20 cellular contexts compared by ENCODE assay signal in genomic region chr5:140641716-140642115, GRCh38. TPM values are rescaled to one million over a fixed set of nuclear protein-coding genes. Genes with fewer than 3 reads are reported as not detected.
DNase-seq lines count a peak whose midpoint lies in the region; ATAC-seq, FAIRE-seq and TF ChIP-seq lines count a peak whose summit lies in the region.
"Had no signal": no experiment of that assay in that cellular context is flagged by ENCODE, and none has a peak within 500 bp of the region (broad histone marks: within the 10 kb centered on the region; RNA-seq: fewer than 3 reads in every experiment).

No MANE protein-coding gene starts in this region.

- H3K36me3 Mint-ChIP-seq in activated CD8-positive, alpha-beta T cell treated with anti-CD3 and anti-CD28 coated beads for 36 hours (ENCODE audit: low read depth) = peaks cover 35% of the 10 kb centered on the region
- peaks cover 42% of the 10 kb centered on the region for H3K36me3 Mint-ChIP-seq in activated CD8-positive, alpha-beta T cell treated with anti-CD3 and anti-CD28 coated beads, Interleukin-2, amount 10 ng/mL, durations not matched to agents 7 days and 5 days (ENCODE audit: low read depth)
- peaks cover 44 to 53% of the 10 kb centered on the region in 2 donors for H3K36me3 Mint-ChIP-seq in CD14-positive monocyte

- H2AFZ ChIP-seq in DND-41 (ENCODE audit: low read depth, low read length) = no peak overlapping the region
- no peak overlapping the region for H2AFZ ChIP-seq in K562 (ENCODE audit: low read depth, low read length)
- H2AFZ ChIP-seq in osteoblast (ENCODE audit: low read length) = no peak overlapping the region
- H2AFZ ChIP-seq: GM23248 had no signal

- H3K9me3 Mint-ChIP-seq in activated CD8-positive, alpha-beta T cell treated with anti-CD3 and anti-CD28 coated beads for 36 hours = no peaks in the 10 kb centered on the region
- no peaks in the 10 kb centered on the region for H3K9me3 Mint-ChIP-seq in activated CD8-positive, alpha-beta T cell treated with anti-CD3 and anti-CD28 coated beads, Interleukin-2, amount 10 ng/mL, durations not matched to agents 7 days and 5 days (ENCODE audit: insufficient read depth)
- no peaks in the 10 kb centered on the region for H3K9me3 Mint-ChIP-seq in CD14-positive monocyte
- H3K9me3 Mint-ChIP-seq: CD8-positive, alpha-beta T cell had no signal

- peak overlapping the region; percentile 25 for H3K27ac Mint-ChIP-seq in activated CD8-positive, alpha-beta T cell treated with anti-CD3 and anti-CD28 coated beads for 36 hours
- no peak overlapping the region for H3K27ac Mint-ChIP-seq in activated CD8-positive, alpha-beta T cell treated with anti-CD3 and anti-CD28 coated beads, Interleukin-2, amount 10 ng/mL, durations not matched to agents 7 days and 5 days
- no peak overlapping the region for H3K27ac Mint-ChIP-seq in CD14-positive monocyte
- H3K27ac Mint-ChIP-seq: CD8-positive, alpha-beta T cell had no signal

- H3K9me1 ChIP-seq in K562 (ENCODE audit: control insufficient read depth, insufficient read depth, low read length) = no peaks in the 10 kb centered on the region

- no peak overlapping the region for H3K9ac ChIP-seq in DND-41 (ENCODE audit: low read depth, low read length)
- peak overlapping the region in 1 of 2 experiments; percentile 64; a peak in 2 of 4 replicates for H3K9ac ChIP-seq in K562 (ENCODE audit: insufficient read depth in 1 of 2, low read depth in 2 of 2, low read length in 2 of 2)
- H3K9ac ChIP-seq: KMS-11 had no signal

- H3K79me2 ChIP-seq in DND-41 (ENCODE audit: insufficient read depth, low read length) (peaks cover 56% of the 10 kb centered on the region), K562 (ENCODE audit: control insufficient read depth, insufficient read depth, low read length) (peaks cover 45% of the 10 kb centered on the region), osteoblast (ENCODE audit: insufficient read depth, low read length) (peaks cover 29% of the 10 kb centered on the region)

- peak overlapping the region; percentile 88; the same call in 1 of the 2 replicates for H3K4me2 ChIP-seq in DND-41 (ENCODE audit: insufficient read depth, low read length)
- no peak overlapping the region for H3K4me2 ChIP-seq in K562 (ENCODE audit: insufficient read depth, low read length)
- H3K4me2 ChIP-seq in osteoblast (ENCODE audit: insufficient read depth, low read length) = no peak overlapping the region
- H3K4me2 ChIP-seq: KMS-11 had no signal

- ATAC-seq in activated CD8-positive, alpha-beta T cell treated with anti-CD3 and anti-CD28 coated beads for 36 hours = no peak
- no peak for ATAC-seq in activated CD8-positive, alpha-beta T cell treated with anti-CD3 and anti-CD28 coated beads, Interleukin-2, amount 10 ng/mL, durations not matched to agents 7 days and 5 days
- ATAC-seq in DND-41 (ENCODE audit: insufficient read depth, low read depth) = no peak
- ATAC-seq in K562 = no peak
- ATAC-seq in HG02763 (IDR thresholded peaks at IDR 0.05; ENCODE audit: unreplicated experiment) = no peak
- ATAC-seq: CD8-positive, alpha-beta T cell; Right ventricle myocardium inferior had no signal

- no peak for DNase-seq in activated CD8-positive, alpha-beta T cell treated with anti-CD3 and anti-CD28 coated beads for 36 hours
- DNase-seq in activated CD8-positive, alpha-beta T cell treated with anti-CD3 and anti-CD28 coated beads, Interleukin-2, amount 10 ng/mL, durations not matched to agents 7 days and 5 days = no peak
- DNase-seq in DND-41 (no peak), K562 (ENCODE audit: extremely low read depth in 1 of 4, low spot score in 3 of 4) (no peak), osteoblast (ENCODE audit: insufficient read length, low spot score, missing footprints) (peak; percentile 43), CD14-positive monocyte (ENCODE audit: low spot score) (no peak), ACHN (no peak)
- DNase-seq: 8988T; CD8-positive, alpha-beta T cell; DMS79; GM23248; HCEC 1CT; MM.1S; NCI-H1092 treated with DMSO at 0.1 percent for 48 hours; NCI-H2227 treated with DMSO at 0.1 percent for 48 hours; NCI-H524 had no signal

- no TSS peak for BruUV-seq in K562 (replicated peaks; lab: Mats Ljungman, UMichigan)

- TF ChIP-seq RAD21 in K562 (CRISPR knock-in tag; conservative IDR thresholded peaks at IDR 0.05 in 1 of 2, IDR thresholded peaks at IDR 0.05 in 1 of 2) = no peak

- CTCF ChIA-PET in activated CD8-positive, alpha-beta T cell treated with anti-CD3 and anti-CD28 coated beads for 36 hours (lab: Charles Lee) = interaction anchor here (1.6 kb wide), 1 partner anchor 21 kb away, joined by 4 read pairs; no protein-coding TSS in a partner anchor
- CTCF ChIA-PET in activated CD8-positive, alpha-beta T cell treated with anti-CD3 and anti-CD28 coated beads, Interleukin-2, amount 10 ng/mL, durations not matched to agents 7 days and 5 days (lab: Charles Lee) = interaction anchor here (0.6 to 1.3 kb wide), 2 partner anchors 86 to 295 kb away, joined by 3 read pairs; partner anchors contain the start of gene HBEGF
- CTCF ChIA-PET in K562 (lab: Yijun Ruan, JAX; ENCODE audit: low intra/inter-chr PET ratio) = no interaction called here

- TF ChIP-seq POLR2A in K562 (conservative IDR thresholded peaks at IDR 0.05) = no peak

- intact Hi-C loops in activated CD8-positive, alpha-beta T cell treated with anti-CD3 and anti-CD28 coated beads for 36 hours (cut with micrococcal nuclease) = no loop called here
- intact Hi-C loops in K562 (cut with micrococcal nuclease) = no loop called here
- intact Hi-C loops in CD14-positive monocyte (cut with micrococcal nuclease) = loop anchor here in 1 of 2 donors (10.0 kb wide), 1 partner anchor 63 kb away; the partner anchor contains the start of gene ZMAT2

- FAIRE-seq in K562 (lab: Jason Lieb, UNC) = no peak
- FAIRE-seq: G401.6 had no signal

- H3K36me3 ChIP-seq in DND-41 (ENCODE audit: insufficient read depth, low read length) = peaks cover 46% of the 10 kb centered on the region
- H3K36me3 ChIP-seq in K562 (ENCODE audit: control insufficient read depth, insufficient read depth, low read length) = peaks cover 58% of the 10 kb centered on the region
- peaks cover 7% of the 10 kb centered on the region for H3K36me3 ChIP-seq in osteoblast (ENCODE audit: insufficient read depth, low read length)

- peaks cover 50% of the 10 kb centered on the region for H3K4me1 Mint-ChIP-seq in activated CD8-positive, alpha-beta T cell treated with anti-CD3 and anti-CD28 coated beads for 36 hours (ENCODE audit: low read depth)
- H3K4me1 Mint-ChIP-seq in activated CD8-positive, alpha-beta T cell treated with anti-CD3 and anti-CD28 coated beads, Interleukin-2, amount 10 ng/mL, durations not matched to agents 7 days and 5 days (ENCODE audit: low read depth) = peaks cover 55% of the 10 kb centered on the region
- peaks cover 42% of the 10 kb centered on the region for H3K4me1 Mint-ChIP-seq in CD14-positive monocyte

- POLR2A ChIA-PET in activated CD8-positive, alpha-beta T cell treated with anti-CD3 and anti-CD28 coated beads for 36 hours (lab: Charles Lee) = interaction anchor here (0.9 to 2.1 kb wide), 4 partner anchors 27 to 296 kb away, joined by 3 to 10 read pairs (median 5); partner anchors contain the start of genes EIF4EBP3 and HBEGF
- POLR2A ChIA-PET in activated CD8-positive, alpha-beta T cell treated with anti-CD3 and anti-CD28 coated beads, Interleukin-2, amount 10 ng/mL, durations not matched to agents 7 days and 5 days (lab: Charles Lee) = interaction anchor here (0.9 to 1.6 kb wide), 3 partner anchors 69 to 242 kb away, joined by 3 to 4 read pairs (median 3); no protein-coding TSS in a partner anchor
- POLR2A ChIA-PET in K562 (lab: Yijun Ruan, JAX) = interaction anchor here (0.7 to 1.9 kb wide), 8 partner anchors 11 to 283 kb away, joined by 3 to 10 read pairs (median 4); partner anchors contain the start of genes EIF4EBP3, HARS1, HARS2 and ZMAT2

- TF ChIP-seq EP300 in K562 (IDR thresholded peaks at IDR 0.05; ENCODE audit: low read length) = no peak

- no peak for TF ChIP-seq CTCF in activated CD8-positive, alpha-beta T cell treated with anti-CD3 and anti-CD28 coated beads for 36 hours (IDR thresholded peaks at IDR 0.05)
- TF ChIP-seq CTCF in DND-41 (IDR thresholded peaks at IDR 0.05; ENCODE audit: borderline replicate concordance, extremely low read depth, low read length, poor library complexity, severe bottlenecking) = no peak
- no peak for TF ChIP-seq CTCF in K562 (IDR thresholded peaks at IDR 0.05 in 2 of 3, conservative IDR thresholded peaks at IDR 0.05 in 1 of 3; ENCODE audit: insufficient read depth in 2 of 3, low read depth in 1 of 3, low read length in 3 of 3)
- TF ChIP-seq CTCF in osteoblast (IDR thresholded peaks at IDR 0.05; ENCODE audit: extremely low read depth, low read depth, low read length) = no peak
- TF ChIP-seq CTCF in CD14-positive monocyte (IDR thresholded peaks at IDR 0.05) = no peak

- H3K4me1 ChIP-seq in DND-41 (ENCODE audit: insufficient read depth, low read length) (peaks cover 65% of the 10 kb centered on the region), K562 (replicated peaks in 1 of 2; ENCODE audit: control insufficient read depth in 2 of 2, insufficient read depth in 2 of 2, low read length in 2 of 2) (peaks cover 10 to 20% of the 10 kb centered on the region in 2 experiments; a peak in 4 of 5 replicates), osteoblast (ENCODE audit: insufficient read depth, low read length) (peaks cover 15% of the 10 kb centered on the region)

- H3K27me3 Mint-ChIP-seq in activated CD8-positive, alpha-beta T cell treated with anti-CD3 and anti-CD28 coated beads for 36 hours = no peaks in the 10 kb centered on the region
- no peaks in the 10 kb centered on the region for H3K27me3 Mint-ChIP-seq in activated CD8-positive, alpha-beta T cell treated with anti-CD3 and anti-CD28 coated beads, Interleukin-2, amount 10 ng/mL, durations not matched to agents 7 days and 5 days (ENCODE audit: low read depth)
- H3K27me3 Mint-ChIP-seq in CD14-positive monocyte (ENCODE audit: low read depth in 3 of 3) = peaks cover 0 to 7% (median 1%) of the 10 kb centered on the region in 3 donors

- H3K4me3 ChIP-seq in DND-41 (ENCODE audit: low read depth in 1 of 2, low read length in 2 of 2) = no peak overlapping the region
- H3K4me3 ChIP-seq in K562 = no peak overlapping the region
- H3K4me3 ChIP-seq in osteoblast (ENCODE audit: insufficient read depth, low read length) = no peak overlapping the region
- H3K4me3 ChIP-seq: GM23248 had no signal

- H3K4me3 Mint-ChIP-seq in activated CD8-positive, alpha-beta T cell treated with anti-CD3 and anti-CD28 coated beads for 36 hours = no peak overlapping the region
- H3K4me3 Mint-ChIP-seq in activated CD8-positive, alpha-beta T cell treated with anti-CD3 and anti-CD28 coated beads, Interleukin-2, amount 10 ng/mL, durations not matched to agents 7 days and 5 days = no peak overlapping the region
- H3K4me3 Mint-ChIP-seq in CD14-positive monocyte = no peak overlapping the region
- H3K4me3 Mint-ChIP-seq: CD8-positive, alpha-beta T cell had no signal

- H4K20me1 ChIP-seq in DND-41 (ENCODE audit: insufficient read depth, low read length) (peaks cover 5% of the 10 kb centered on the region; the same call in 1 of the 2 replicates), K562 (replicated peaks; ENCODE audit: control insufficient read depth, insufficient read depth, low read length) (no peaks in the 10 kb centered on the region; the same call in 1 of the 2 replicates), osteoblast (ENCODE audit: insufficient read depth, low read length) (no peaks in the 10 kb centered on the region)

- H3K27ac ChIP-seq in DND-41 (ENCODE audit: low read length) (no peak overlapping the region), K562 (ENCODE audit: extremely low read depth, low read depth, low read length) (no peak overlapping the region), osteoblast (ENCODE audit: low read depth, low read length) (no peak overlapping the region)
- H3K27ac ChIP-seq: GM23248, KMS-11 had no signal

- 92% methylated on average over 6 of the region's 8 CpGs for WGBS in K562 (ENCODE audit: insufficient coverage, low coverage, missing lambda C conversion rate)

- H3K27me3 ChIP-seq in DND-41 (ENCODE audit: insufficient read depth, low read length, poor library complexity) (no peaks in the 10 kb centered on the region), K562 (ENCODE audit: control insufficient read depth in 2 of 2, insufficient read depth in 2 of 2, low read length in 2 of 2) (no peaks in the 10 kb centered on the region; a peak in 1 of 5 replicates), osteoblast (ENCODE audit: insufficient read depth, low read length) (no peaks in the 10 kb centered on the region)

- H3K9me3 ChIP-seq in DND-41 (ENCODE audit: insufficient read depth, low read length, severe bottlenecking) (no peaks in the 10 kb centered on the region), K562 (replicated peaks; ENCODE audit: control insufficient read depth, insufficient read depth, low read depth, low read length) (no peaks in the 10 kb centered on the region), osteoblast (ENCODE audit: low read depth, low read length) (no peaks in the 10 kb centered on the region)

- in situ Hi-C loops in K562 (cut with MboI) = loop anchor here (5.0 kb wide), 1 partner anchor 74 kb away; no protein-coding TSS in a partner anchor
- in situ Hi-C loops in ACHN (cut with HindIII; ENCODE audit: low pct_ligation_motif_present, low pct_unique_long_range_greater_than_20kb, low sequenced_read_pairs) = no loop called here

RNA-seq across cellular contexts. Expression of gene TMCO6, which starts 2.5 kb away (rescaled TPM):
- 10 to 100 TPM; 31.7 to 33.2 TPM for total RNA-seq in activated CD8-positive, alpha-beta T cell treated with anti-CD3 and anti-CD28 coated beads for 36 hours
- total RNA-seq in activated CD8-positive, alpha-beta T cell treated with anti-CD3 and anti-CD28 coated beads, Interleukin-2, amount 10 ng/mL, durations not matched to agents 7 days and 5 days = 10 to 100 TPM; 30.5 to 36.5 TPM
- 97.2 and 222 TPM in 2 replicates for total RNA-seq in K562 (2011; cell fraction: chromatin; rRNA removed; ENCODE audit: low replicate concordance)
- 127 and 130 TPM in 2 replicates for total RNA-seq in K562 (2011; cell fraction: nucleolus; rRNA removed)
- 107 and 115 TPM in 2 replicates for total RNA-seq in K562 (2011; cell fraction: nucleoplasm; rRNA removed)
- total RNA-seq in K562 (2014; rRNA removed) (21.4 and 32.9 TPM in 2 replicates), K562 (2014; rRNA removed; fragmentation: Illumina TruSeq; extraction: Trizol) (8.3 and 10.3 TPM in 2 replicates), K562 (2015; rRNA removed; fragmentation: Illumina TruSeq; extraction: Trizol) (10.6 and 11.5 TPM in 2 replicates), K562 (2021) (23.5 and 24.4 TPM in 2 replicates), osteoblast (8.3 and 8.5 TPM in 2 replicates)
- polyA plus RNA-seq in K562 (2011; rRNA removed) (26.9 and 28.5 TPM in 2 replicates), K562 (2014; fragmentation: Illumina TruSeq; extraction: Trizol) (16.7 and 18.0 TPM in 2 replicates), K562 (2014; fragmentation: Nextera tagmentation; extraction: Ambion mirVana) (1 to 10 TPM; 3.4 to 5.1 TPM), K562 (2014; rRNA removed) (32.5 and 46.4 TPM in 2 replicates), CD14-positive monocyte (10 to 100 TPM in 1 of 2 donors, 1 to 10 TPM in 1; 9.8 to 12.6 TPM)
- 29.2 and 30.3 TPM in 2 replicates for polyA plus RNA-seq in K562 (2011; cell fraction: cytosol; rRNA removed)
- 196 and 262 TPM in 2 replicates for polyA plus RNA-seq in K562 (2011; cell fraction: nucleus; rRNA removed)
- 18.6 and 22.1 TPM in 2 replicates for polyA plus RNA-seq in K562 (2012)
- polyA minus RNA-seq in K562 (2011; rRNA and poly(A)+ RNA removed) = 11.5 and 15.9 TPM in 2 replicates
- 6.1 and 10.0 TPM in 2 replicates for polyA minus RNA-seq in K562 (2011; cell fraction: cytosol; rRNA and poly(A)+ RNA removed)
- polyA minus RNA-seq in K562 (2011; cell fraction: nucleus; rRNA and poly(A)+ RNA removed) = 49.9 and 56.8 TPM in 2 replicates

RNA-seq across cellular contexts. Expression of gene NDUFA2, which starts 5.7 kb away (rescaled TPM):
- total RNA-seq in activated CD8-positive, alpha-beta T cell treated with anti-CD3 and anti-CD28 coated beads for 36 hours = 10 to 100 TPM; 63.1 to 64.5 TPM
- 10 to 100 TPM; 81.6 to 84.0 TPM for total RNA-seq in activated CD8-positive, alpha-beta T cell treated with anti-CD3 and anti-CD28 coated beads, Interleukin-2, amount 10 ng/mL, durations not matched to agents 7 days and 5 days
- total RNA-seq in K562 (2011; cell fraction: chromatin; rRNA removed; ENCODE audit: low replicate concordance) = 7.6 and 18.9 TPM in 2 replicates
- total RNA-seq in K562 (2011; cell fraction: nucleolus; rRNA removed) = 40.4 and 43.6 TPM in 2 replicates
- 24.4 and 32.7 TPM in 2 replicates for total RNA-seq in K562 (2011; cell fraction: nucleoplasm; rRNA removed)
- total RNA-seq in K562 (2014; rRNA removed) (136 and 209 TPM in 2 replicates), K562 (2014; rRNA removed; fragmentation: Illumina TruSeq; extraction: Trizol) (63.3 and 69.1 TPM in 2 replicates), K562 (2015; rRNA removed; fragmentation: Illumina TruSeq; extraction: Trizol) (103 and 105 TPM in 2 replicates), K562 (2021) (120 and 125 TPM in 2 replicates), osteoblast (29.7 and 30.6 TPM in 2 replicates)
- polyA plus RNA-seq in K562 (2011; rRNA removed) (184 and 187 TPM in 2 replicates), K562 (2014; fragmentation: Illumina TruSeq; extraction: Trizol) (77.4 and 113 TPM in 2 replicates), K562 (2014; fragmentation: Nextera tagmentation; extraction: Ambion mirVana) (100 to 1,000 TPM; 480 to 497 TPM), K562 (2014; rRNA removed) (209 and 284 TPM in 2 replicates), CD14-positive monocyte (100 to 1,000 TPM; 207 to 246 TPM)
- 176 and 243 TPM in 2 replicates for polyA plus RNA-seq in K562 (2011; cell fraction: cytosol; rRNA removed)
- 81.1 and 91.8 TPM in 2 replicates for polyA plus RNA-seq in K562 (2011; cell fraction: nucleus; rRNA removed)
- polyA plus RNA-seq in K562 (2012) = 147 and 206 TPM in 2 replicates
- polyA minus RNA-seq in K562 (2011; rRNA and poly(A)+ RNA removed) = 15.2 and 15.6 TPM in 2 replicates
- 20.1 and 29.9 TPM in 2 replicates for polyA minus RNA-seq in K562 (2011; cell fraction: cytosol; rRNA and poly(A)+ RNA removed)
- 15.6 and 21.9 TPM in 2 replicates for polyA minus RNA-seq in K562 (2011; cell fraction: nucleus; rRNA and poly(A)+ RNA removed)

RNA-seq across cellular contexts. Expression of gene IK, which starts 5.9 kb away (rescaled TPM):
- 10 to 100 TPM; 84.3 to 84.5 TPM for total RNA-seq in activated CD8-positive, alpha-beta T cell treated with anti-CD3 and anti-CD28 coated beads for 36 hours
- 100 to 1,000 TPM in 1 of 2 experiments, 10 to 100 TPM in 1; 92.1 to 104 TPM for total RNA-seq in activated CD8-positive, alpha-beta T cell treated with anti-CD3 and anti-CD28 coated beads, Interleukin-2, amount 10 ng/mL, durations not matched to agents 7 days and 5 days
- total RNA-seq in K562 (2011; cell fraction: chromatin; rRNA removed; ENCODE audit: low replicate concordance) = 95.6 and 166 TPM in 2 replicates
- 44.7 and 60.0 TPM in 2 replicates for total RNA-seq in K562 (2011; cell fraction: nucleolus; rRNA removed)
- 73.0 and 85.0 TPM in 2 replicates for total RNA-seq in K562 (2011; cell fraction: nucleoplasm; rRNA removed)
- total RNA-seq in K562 (2014; rRNA removed) = 150 and 170 TPM in 2 replicates
- 138 and 149 TPM in 2 replicates for total RNA-seq in K562 (2014; rRNA removed; fragmentation: Illumina TruSeq; extraction: Trizol)
- 158 and 164 TPM in 2 replicates for total RNA-seq in K562 (2015; rRNA removed; fragmentation: Illumina TruSeq; extraction: Trizol)
- 81.9 and 93.0 TPM in 2 replicates for total RNA-seq in K562 (2021)
- polyA plus RNA-seq in K562 (2011; rRNA removed) = 107 and 140 TPM in 2 replicates
- polyA plus RNA-seq in K562 (2011; cell fraction: cytosol; rRNA removed) = 52.3 and 71.9 TPM in 2 replicates
- 150 and 151 TPM in 2 replicates for polyA plus RNA-seq in K562 (2011; cell fraction: nucleus; rRNA removed)
- 117 and 133 TPM in 2 replicates for polyA plus RNA-seq in K562 (2012)
- 187 and 203 TPM in 2 replicates for polyA plus RNA-seq in K562 (2014; fragmentation: Illumina TruSeq; extraction: Trizol)
- 100 to 1,000 TPM in 1 of 2 experiments, 10 to 100 TPM in 1; 89.2 to 182 TPM for polyA plus RNA-seq in K562 (2014; fragmentation: Nextera tagmentation; extraction: Ambion mirVana)
- polyA plus RNA-seq in K562 (2014; rRNA removed) = 137 and 176 TPM in 2 replicates
- 133 and 180 TPM in 2 replicates for polyA minus RNA-seq in K562 (2011; rRNA and poly(A)+ RNA removed)
- polyA minus RNA-seq in K562 (2011; cell fraction: cytosol; rRNA and poly(A)+ RNA removed) = 42.0 and 55.4 TPM in 2 replicates
- polyA minus RNA-seq in K562 (2011; cell fraction: nucleus; rRNA and poly(A)+ RNA removed) = 47.0 and 74.2 TPM in 2 replicates
- total RNA-seq in osteoblast = 70.1 and 84.3 TPM in 2 replicates
- polyA plus RNA-seq in CD14-positive monocyte = 10 to 100 TPM; 58.3 to 86.6 TPM

RNA-seq across cellular contexts. Expression of gene CD14, which starts 8.7 kb away (rescaled TPM):
- total RNA-seq in activated CD8-positive, alpha-beta T cell treated with anti-CD3 and anti-CD28 coated beads for 36 hours = under 1 TPM; 0.36 to 0.41 TPM
- total RNA-seq in activated CD8-positive, alpha-beta T cell treated with anti-CD3 and anti-CD28 coated beads, Interleukin-2, amount 10 ng/mL, durations not matched to agents 7 days and 5 days = under 1 TPM; 0.42 to 0.45 TPM
- total RNA-seq in K562 (2011; cell fraction: chromatin; rRNA removed; ENCODE audit: low replicate concordance) = 0.39 and 0.46 TPM in 2 replicates
- 0.26 and 0.33 TPM in 2 replicates for total RNA-seq in K562 (2011; cell fraction: nucleolus; rRNA removed)
- total RNA-seq in K562 (2011; cell fraction: nucleoplasm; rRNA removed) = 0.51 TPM in 1 of 2 replicates, not detected in the other
- total RNA-seq in K562 (2014; rRNA removed) (0.09 TPM in 1 of 2 replicates, not detected in the other), K562 (2014; rRNA removed; fragmentation: Illumina TruSeq; extraction: Trizol) (0.07 TPM in 1 of 2 replicates, not detected in the other), K562 (2015; rRNA removed; fragmentation: Illumina TruSeq; extraction: Trizol) (0.14 and 0.15 TPM in 2 replicates), K562 (2021) (0.31 and 0.47 TPM in 2 replicates), osteoblast (1.8 and 4.0 TPM in 2 replicates)
- polyA plus RNA-seq in K562 (2011; rRNA removed) (0.13 and 0.23 TPM in 2 replicates), K562 (2014; fragmentation: Illumina TruSeq; extraction: Trizol) (not detected in 2 replicates), K562 (2014; fragmentation: Nextera tagmentation; extraction: Ambion mirVana) (under 1 TPM in 1 of 2 experiments, not detected in 1; 0.15 TPM), K562 (2014; rRNA removed) (0.32 and 1.0 TPM in 2 replicates), CD14-positive monocyte (1,000 to 10,000 TPM; 2,434 to 3,095 TPM)
- polyA plus RNA-seq in K562 (2011; cell fraction: cytosol; rRNA removed) = 0.28 and 0.47 TPM in 2 replicates
- 0.11 and 0.67 TPM in 2 replicates for polyA plus RNA-seq in K562 (2011; cell fraction: nucleus; rRNA removed)
- 0.17 and 0.29 TPM in 2 replicates for polyA plus RNA-seq in K562 (2012)
- not detected in 2 replicates for polyA minus RNA-seq in K562 (2011; rRNA and poly(A)+ RNA removed)
- polyA minus RNA-seq in K562 (2011; cell fraction: cytosol; rRNA and poly(A)+ RNA removed) = not detected in 2 replicates
- 0.22 and 0.27 TPM in 2 replicates for polyA minus RNA-seq in K562 (2011; cell fraction: nucleus; rRNA and poly(A)+ RNA removed)

RNA-seq across cellular contexts. Expression of gene WDR55, which starts 23.0 kb away (rescaled TPM):
- total RNA-seq in activated CD8-positive, alpha-beta T cell treated with anti-CD3 and anti-CD28 coated beads for 36 hours = 10 to 100 TPM; 30.1 to 31.8 TPM
- 10 to 100 TPM; 40.1 to 41.1 TPM for total RNA-seq in activated CD8-positive, alpha-beta T cell treated with anti-CD3 and anti-CD28 coated beads, Interleukin-2, amount 10 ng/mL, durations not matched to agents 7 days and 5 days
- total RNA-seq in K562 (2011; cell fraction: chromatin; rRNA removed; ENCODE audit: low replicate concordance) = 99.1 and 166 TPM in 2 replicates
- 88.7 and 109 TPM in 2 replicates for total RNA-seq in K562 (2011; cell fraction: nucleolus; rRNA removed)
- total RNA-seq in K562 (2011; cell fraction: nucleoplasm; rRNA removed) = 85.1 and 87.8 TPM in 2 replicates
- total RNA-seq in K562 (2014; rRNA removed) (24.9 and 27.3 TPM in 2 replicates), K562 (2014; rRNA removed; fragmentation: Illumina TruSeq; extraction: Trizol) (20.5 and 21.8 TPM in 2 replicates), K562 (2015; rRNA removed; fragmentation: Illumina TruSeq; extraction: Trizol) (29.3 and 30.0 TPM in 2 replicates), K562 (2021) (35.3 and 36.1 TPM in 2 replicates), osteoblast (30.8 and 32.1 TPM in 2 replicates)
- polyA plus RNA-seq in K562 (2011; rRNA removed) (37.4 and 44.8 TPM in 2 replicates), K562 (2014; fragmentation: Illumina TruSeq; extraction: Trizol) (35.1 and 39.0 TPM in 2 replicates), K562 (2014; fragmentation: Nextera tagmentation; extraction: Ambion mirVana) (1 to 10 TPM; 5.2 to 6.6 TPM), K562 (2014; rRNA removed) (44.1 and 45.0 TPM in 2 replicates), CD14-positive monocyte (10 to 100 TPM; 11.2 to 13.3 TPM)
- 39.9 and 55.5 TPM in 2 replicates for polyA plus RNA-seq in K562 (2011; cell fraction: cytosol; rRNA removed)
- polyA plus RNA-seq in K562 (2011; cell fraction: nucleus; rRNA removed) = 68.1 and 108 TPM in 2 replicates
- 24.9 and 28.0 TPM in 2 replicates for polyA plus RNA-seq in K562 (2012)
- polyA minus RNA-seq in K562 (2011; rRNA and poly(A)+ RNA removed) = 22.7 and 29.5 TPM in 2 replicates
- 12.7 and 20.9 TPM in 2 replicates for polyA minus RNA-seq in K562 (2011; cell fraction: cytosol; rRNA and poly(A)+ RNA removed)
- 24.0 and 28.4 TPM in 2 replicates for polyA minus RNA-seq in K562 (2011; cell fraction: nucleus; rRNA and poly(A)+ RNA removed)
